ENCODE assay signal across 8 cellular contexts in genomic region chr16:396605-397004, GRCh38. TPM values are rescaled to one million over a fixed set of nuclear protein-coding genes. Genes with fewer than 3 reads are reported as not detected.
DNase-seq lines count a peak whose midpoint lies in the region; ATAC-seq and TF ChIP-seq lines count a peak whose summit lies in the region.

No MANE protein-coding gene starts in this region.

- H2AK9ac ChIP-seq in IMR-90 (replicated peaks; ENCODE audit: low read depth, low read length, poor library complexity), result peak overlapping the region; percentile 33

- POLR2A ChIA-PET in IMR-90 (lab: Charles Lee; ENCODE audit: unreplicated experiment) (no interaction called here), WTC11 (lab: Charles Lee) (no interaction called here)

- H3K27ac Mint-ChIP-seq in WTC11, result peak overlapping the region; percentile 99

- H3K9me1 ChIP-seq in IMR-90 (ENCODE audit: insufficient read depth, low read length), result 0 out of 2 replicates have a peak, but pooled peaks cover 7% of the 10 kb centered on the region

- H3K4me1 Mint-ChIP-seq in WTC11, result peaks cover 25% of the 10 kb centered on the region

- no peak overlapping the region for H2BK120ac ChIP-seq in IMR-90 (ENCODE audit: low read depth, low read length)

- H3K4me1 ChIP-seq in IMR-90 (ENCODE audit: control insufficient read depth, insufficient read depth, low read length) (peaks cover 4% of the 10 kb centered on the region), gastroesophageal sphincter (peaks cover 0 to 48% (median 9%) of the 10 kb centered on the region in 3 donors), parathyroid adenoma (peaks cover 10% of the 10 kb centered on the region)

- H4K8ac ChIP-seq in IMR-90 (ENCODE audit: low read depth in 2 of 2, low read length in 2 of 2), result peak overlapping the region; percentile 58 to 68; a peak in 3 of 4 replicates

- H2AK5ac ChIP-seq in IMR-90 (ENCODE audit: low read depth, low read length), result 0 out of 2 replicates have a peak overlapping the region, but pooled peaks have one; percentile 67

- H3K36me3 ChIP-seq in IMR-90 (ENCODE audit: control insufficient read depth, insufficient read depth, low read length), result peaks cover 19% of the 10 kb centered on the region
- H3K36me3 ChIP-seq in gastroesophageal sphincter, result peaks cover 0 to 12% of the 10 kb centered on the region in 2 donors
- H3K36me3 ChIP-seq in parathyroid adenoma (ENCODE audit: control insufficient read depth, insufficient read depth, low read length), result no peaks in the 10 kb centered on the region

- no peak for TF ChIP-seq RAD21 in IMR-90 (IDR thresholded peaks at IDR 0.05; ENCODE audit: low read length)

- H3K36me3 Mint-ChIP-seq in WTC11, result peaks cover 17% of the 10 kb centered on the region

- H3K27me3 ChIP-seq in IMR-90 (ENCODE audit: control insufficient read depth, insufficient read depth, low read length) (no peaks in the 10 kb centered on the region), gastroesophageal sphincter (no peaks in the 10 kb centered on the region), parathyroid adenoma (ENCODE audit: control insufficient read depth, insufficient read depth, low read length) (no peaks in the 10 kb centered on the region)

- H3K27me3 Mint-ChIP-seq in WTC11 (ENCODE audit: low read depth), result peaks cover 3% of the 10 kb centered on the region; the same call in 1 of the 2 replicates

- H3K79me1 ChIP-seq in IMR-90 (ENCODE audit: low read depth in 1 of 2, low read length in 2 of 2), result peaks cover 4 to 35% of the 10 kb centered on the region in 2 experiments; a peak in 3 of 4 replicates

- H2AFZ ChIP-seq in IMR-90 (replicated peaks; ENCODE audit: low read length, poor library complexity), result peak overlapping the region; percentile 84
- peak overlapping the region; percentile 96 for H2AFZ ChIP-seq in parathyroid adenoma

- no peak overlapping the region for H2BK5ac ChIP-seq in IMR-90 (ENCODE audit: low read depth, low read length, poor library complexity, severe bottlenecking)

- H3K18ac ChIP-seq in IMR-90 (ENCODE audit: low read depth, low read length), result no peak overlapping the region

- peak overlapping the region; percentile 73; the same call in 1 of the 2 replicates for H3K14ac ChIP-seq in IMR-90 (replicated peaks; ENCODE audit: low read depth, low read length)

- H2BK15ac ChIP-seq in IMR-90 (ENCODE audit: low read depth, low read length), result no peak overlapping the region

- H3K4me2 ChIP-seq in IMR-90 (ENCODE audit: low read depth, low read length), result peak overlapping the region; percentile 72
- H3K4me2 ChIP-seq in parathyroid adenoma (ENCODE audit: low read length), result peak overlapping the region; percentile 75

- ATAC-seq in IMR-90 (ENCODE audit: low read depth) (peak; percentile 44), WTC11 (peak; percentile 33), gastroesophageal sphincter (peak; percentile 46), HG03095 (IDR thresholded peaks at IDR 0.05; ENCODE audit: unreplicated experiment) (no peak)

- TF ChIP-seq CTCF in IMR-90 (conservative IDR thresholded peaks at IDR 0.05; ENCODE audit: low read depth, low read length) (no peak), WTC11 (IDR thresholded peaks at IDR 0.05) (no peak), gastroesophageal sphincter (IDR thresholded peaks at IDR 0.05) (peak in 1 of 4 experiments; percentile 5), parathyroid adenoma (IDR thresholded peaks at IDR 0.05) (no peak)

- peaks cover 3% of the 10 kb centered on the region for H3K9me3 ChIP-seq in IMR-90 (ENCODE audit: control insufficient read depth, insufficient read depth, low read length)
- H3K9me3 ChIP-seq in gastroesophageal sphincter, result no peaks in the 10 kb centered on the region
- H3K9me3 ChIP-seq in parathyroid adenoma (ENCODE audit: control insufficient read depth, low read length), result no peaks in the 10 kb centered on the region

- peaks cover 2% of the 10 kb centered on the region for H3K79me2 ChIP-seq in parathyroid adenoma

- no peak for TF ChIP-seq POLR2A in IMR-90 (IDR thresholded peaks at IDR 0.05; ENCODE audit: low read depth, low read length)
- TF ChIP-seq POLR2A in gastroesophageal sphincter (IDR thresholded peaks at IDR 0.05), result no peak

- WGBS in IMR-90 (ENCODE audit: extremely low coverage in 2 of 2, insufficient read length in 1 of 2), 2 experiments, result 5% methylated on average over 10 of the region's 22 CpGs; no CpG with 5 or more reads in 1 of the 2 experiments
- 3 to 4% methylated on average over 12 to 15 of the region's 22 CpGs for WGBS in gastroesophageal sphincter (ENCODE audit: low coverage in 1 of 2), 2 donors

- H4K20me1 ChIP-seq in IMR-90 (ENCODE audit: insufficient read depth, low read length), result peaks cover 15% of the 10 kb centered on the region; the same call in 1 of the 2 replicates

- intact Hi-C loops in IMR-90 (cut with micrococcal nuclease), result loop anchor here (2.0 to 10.0 kb wide), 2 partner anchors 88 to 192 kb away; no protein-coding TSS in a partner anchor

- H3K23ac ChIP-seq in IMR-90 (ENCODE audit: low read depth, low read length), result 0 out of 2 replicates have a peak overlapping the region, but pooled peaks have one; percentile 65

- H4K5ac ChIP-seq in IMR-90 (ENCODE audit: low read depth, low read length), result 0 out of 2 replicates have a peak overlapping the region, but pooled peaks have one; percentile 3

- no peak for TF ChIP-seq EP300 in gastroesophageal sphincter (IDR thresholded peaks at IDR 0.05)

- no TSS peak for BruUV-seq in IMR-90 (replicated peaks; lab: Mats Ljungman, UMichigan)

- CTCF ChIA-PET in IMR-90 (lab: Yijun Ruan, JAX), result interaction anchor here (0.6 kb wide), 1 partner anchor 413 kb away, joined by 3 read pairs; no protein-coding TSS in a partner anchor
- CTCF ChIA-PET in WTC11 (lab: Charles Lee), result interaction anchor here (1.0 to 1.9 kb wide), 4 partner anchors 10 to 99 kb away, joined by 3 to 10 read pairs (median 5); no protein-coding TSS in a partner anchor

- DNase-seq in DMS79 treated with DMSO at 0.1 percent for 48 hours (lab: John Stamatoyannopoulos, UW) (peak; percentile 64), DMS79 (lab: John Stamatoyannopoulos, UW) (no peak), IMR-90 (peak; percentile 41), WTC11 (ENCODE audit: low spot score) (peak; percentile 59), iPS-NIHi7 (ENCODE audit: extremely low spot score) (no peak)

- no peak overlapping the region for H3K56ac ChIP-seq in IMR-90 (ENCODE audit: extremely low read depth, insufficient read depth, low read length)

- H3K4me3 ChIP-seq in IMR-90 (ENCODE audit: insufficient read depth, low read depth, low read length) (peak overlapping the region; percentile 70), gastroesophageal sphincter (peak overlapping the region; percentile 51 to 83), parathyroid adenoma (ENCODE audit: low read depth, low read length) (peak overlapping the region; percentile 35)

- dilution Hi-C loops in IMR-90 (cut with HindIII; ENCODE audit: low sequenced_read_pairs, unreplicated experiment), result no loop called here

- H3K9ac ChIP-seq in IMR-90 (ENCODE audit: low read depth, low read length), result peak overlapping the region; percentile 63
- H3K9ac ChIP-seq in parathyroid adenoma, result no peak overlapping the region

- in situ Hi-C loops in IMR-90 (cut with MboI; ENCODE audit: low sequenced_read_pairs), result loop anchor here (10.0 kb wide), 1 partner anchor 248 kb away; the partner anchor contains the start of genes MCRIP2 and WDR90

- peak overlapping the region; percentile 55; the same call in 1 of the 2 replicates for H3K4ac ChIP-seq in IMR-90 (ENCODE audit: low read depth, low read length)

- H3K9me3 Mint-ChIP-seq in WTC11, result peaks cover 5% of the 10 kb centered on the region

- H2BK20ac ChIP-seq in IMR-90 (ENCODE audit: low read depth, low read length), result no peak overlapping the region

- no peak overlapping the region for H3K27ac ChIP-seq in IMR-90 (ENCODE audit: insufficient read depth, low read length)
- peak overlapping the region; percentile 64 to 94 (median 92) for H3K27ac ChIP-seq in gastroesophageal sphincter
- H3K27ac ChIP-seq in parathyroid adenoma, result peak overlapping the region; percentile 90

- H4K91ac ChIP-seq in IMR-90 (ENCODE audit: insufficient read depth, low read depth, low read length), result no peak overlapping the region; the same call in 1 of the 2 replicates

- peak overlapping the region; percentile 94 for H3K4me3 Mint-ChIP-seq in WTC11

TF ChIP-seq in IMR-90, 13 proteins besides CTCF, POLR2A, EP300 and RAD21 (continues in another document):
- TF ChIP-seq CHD1 (IDR thresholded peaks at IDR 0.05; ENCODE audit: low read depth, low read length), result no peak

RNA-seq across cellular contexts. Expression of gene NME4, which starts 0.4 kb away (rescaled TPM):
- total RNA-seq in IMR-90 (2012; rRNA removed) (123 and 124 TPM in 2 replicates), WTC11 (2021) (467 to 550 TPM (median 535 TPM) in 3 replicates), gastroesophageal sphincter (100 to 1,000 TPM in 3 of 4 donors, 10 to 100 TPM in 1; 61.1 to 169 (median 136) TPM)
- 288 and 406 TPM in 2 replicates for polyA plus RNA-seq in IMR-90 (2012; rRNA removed)
- 464 and 725 TPM in 2 replicates for polyA plus RNA-seq in IMR-90 (2012; cell fraction: cytosol; rRNA removed)
- 233 and 407 TPM in 2 replicates for polyA plus RNA-seq in IMR-90 (2012; cell fraction: nucleus; rRNA removed; ENCODE audit: low replicate concordance)

RNA-seq across cellular contexts. Expression of gene DECR2, which starts 5.1 kb away (rescaled TPM):
- 3.9 TPM in 2 replicates for total RNA-seq in IMR-90 (2012; rRNA removed)
- polyA plus RNA-seq in IMR-90 (2012; rRNA removed), result 26.7 and 29.6 TPM in 2 replicates
- polyA plus RNA-seq in IMR-90 (2012; cell fraction: cytosol; rRNA removed), result 14.9 and 32.6 TPM in 2 replicates
- polyA plus RNA-seq in IMR-90 (2012; cell fraction: nucleus; rRNA removed; ENCODE audit: low replicate concordance), result 68.9 and 165 TPM in 2 replicates
- 37.8 to 43.6 TPM (median 40.7 TPM) in 3 replicates for total RNA-seq in WTC11 (2021)
- total RNA-seq in gastroesophageal sphincter, result 10 to 100 TPM; 11.7 to 25.4 (median 19.9) TPM

RNA-seq across cellular contexts. Expression of gene PGAP6, which starts 14.8 kb away (rescaled TPM):
- 49.1 and 56.1 TPM in 2 replicates for total RNA-seq in IMR-90 (2012; rRNA removed)
- 124 and 125 TPM in 2 replicates for polyA plus RNA-seq in IMR-90 (2012; rRNA removed)
- 60.8 and 173 TPM in 2 replicates for polyA plus RNA-seq in IMR-90 (2012; cell fraction: cytosol; rRNA removed)
- polyA plus RNA-seq in IMR-90 (2012; cell fraction: nucleus; rRNA removed; ENCODE audit: low replicate concordance), result 138 and 443 TPM in 2 replicates
- total RNA-seq in WTC11 (2021), result 104 to 108 TPM (median 107 TPM) in 3 replicates
- total RNA-seq in gastroesophageal sphincter, result 10 to 100 TPM; 19.9 to 47.6 (median 24.3) TPM

RNA-seq across cellular contexts. Expression of gene MRPL28, which starts 26.3 kb away (rescaled TPM):
- total RNA-seq in IMR-90 (2012; rRNA removed) (104 and 106 TPM in 2 replicates), WTC11 (2021) (119 to 144 TPM (median 140 TPM) in 3 replicates), gastroesophageal sphincter (10 to 100 TPM; 47.7 to 93.5 (median 55.8) TPM)
- polyA plus RNA-seq in IMR-90 (2012; rRNA removed), result 181 and 255 TPM in 2 replicates
- polyA plus RNA-seq in IMR-90 (2012; cell fraction: cytosol; rRNA removed), result 224 and 350 TPM in 2 replicates
- 81.5 and 129 TPM in 2 replicates for polyA plus RNA-seq in IMR-90 (2012; cell fraction: nucleus; rRNA removed; ENCODE audit: low replicate concordance)

RNA-seq across cellular contexts. Expression of gene RAB11FIP3, which starts 28.8 kb away (rescaled TPM):
- total RNA-seq in IMR-90 (2012; rRNA removed) (7.5 TPM in 2 replicates), WTC11 (2021) (37.1 to 38.6 TPM (median 37.9 TPM) in 3 replicates), gastroesophageal sphincter (10 to 100 TPM; 47.4 to 88.9 (median 58.6) TPM)
- polyA plus RNA-seq in IMR-90 (2012; rRNA removed), result 19.9 and 22.5 TPM in 2 replicates
- 13.1 and 22.7 TPM in 2 replicates for polyA plus RNA-seq in IMR-90 (2012; cell fraction: cytosol; rRNA removed)
- polyA plus RNA-seq in IMR-90 (2012; cell fraction: nucleus; rRNA removed; ENCODE audit: low replicate concordance), result 45.9 and 63.2 TPM in 2 replicates

Comparison
In these comparisons a context has a peak if more than half of its experiments do, and no peak if none do; other contexts are left out.
1. DNase-seq: peak in DMS79 treated with DMSO at 0.1 percent for 48 hours (single experiment), IMR-90 (single experiment) and WTC11 (single experiment); none in DMS79 (single experiment) and iPS-NIHi7 (single experiment).
2. Peak in every context shown above with its lines, with median percentiles within 50 percentile points of each other: H3K4me3 ChIP-seq.